Comparison of ENCODE assay signal across 8 cellular contexts in the genomic region with DNA sequence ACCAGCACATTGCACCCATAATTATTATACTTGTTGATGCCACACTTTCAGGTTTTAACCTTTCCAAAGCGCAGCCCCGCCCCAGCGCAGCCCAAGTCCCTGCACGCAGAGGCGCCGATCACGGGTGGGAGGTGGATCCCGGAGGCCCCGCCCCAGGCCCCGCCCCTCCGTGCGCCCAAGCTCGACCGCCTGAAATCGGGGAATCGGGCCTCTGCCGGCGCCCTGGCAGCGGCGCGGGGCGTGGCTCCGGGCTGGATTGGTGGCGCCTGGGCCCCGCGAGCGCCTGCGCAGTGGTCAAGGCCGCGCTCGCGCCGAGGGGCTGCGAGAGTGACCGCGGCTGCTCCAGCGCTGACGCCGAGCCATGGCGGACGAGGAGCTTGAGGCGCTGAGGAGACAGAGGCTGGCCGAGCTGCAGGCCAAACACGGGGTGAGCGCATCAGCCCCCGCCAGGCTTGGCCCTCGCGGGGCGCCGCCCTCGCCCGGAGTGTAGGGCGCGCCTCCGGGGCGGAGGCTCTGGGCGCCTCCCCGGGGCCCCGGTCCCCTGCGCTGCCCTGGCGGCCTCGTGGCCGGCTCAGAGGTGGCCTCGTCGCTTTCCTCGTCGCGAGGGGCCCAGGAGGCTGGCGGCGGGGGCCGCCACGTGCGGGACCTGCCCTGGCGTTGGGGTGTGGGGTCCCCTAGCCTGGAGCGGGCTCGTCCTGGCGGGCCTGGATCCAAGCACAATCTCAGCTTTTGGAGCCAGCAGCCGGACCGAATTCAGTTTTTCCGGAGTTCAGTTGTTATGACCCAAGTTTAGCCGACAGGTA. TPM values are rescaled to one million over a fixed set of nuclear protein-coding genes. Genes with fewer than 3 reads are reported as not detected.
DNase-seq lines count a peak whose midpoint lies in the region; ATAC-seq lines count a peak whose summit lies in the region.

A gene with protein sequence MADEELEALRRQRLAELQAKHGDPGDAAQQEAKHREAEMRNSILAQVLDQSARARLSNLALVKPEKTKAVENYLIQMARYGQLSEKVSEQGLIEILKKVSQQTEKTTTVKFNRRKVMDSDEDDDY (plus strand): TSS at position 290 of the 803 bp plus-strand sequence. CDS start 72 bp downstream, at position 362.

- H3K27ac ChIP-seq in mesendoderm (ENCODE audit: low read depth, low read length): no peak within 1 kb of the TSS

- WGBS in mesendoderm (ENCODE audit: extremely low coverage, insufficient coverage, low lambda C conversion rate): no CpG with 5 or more reads among the region's 81 CpGs

- in situ Hi-C loops in Caki2 (cut with HindIII; ENCODE audit: low pct_unique_long_range_greater_than_20kb, low sequenced_read_pairs): no loop called here

- peaks cover 9% of the 10 kb centered on the region for H3K79me1 ChIP-seq in mesendoderm (ENCODE audit: low read length)

- ATAC-seq in GM21390 (IDR thresholded peaks at IDR 0.05; ENCODE audit: unreplicated experiment): peak; percentile 87

- H2BK15ac ChIP-seq in mesendoderm (replicated peaks; ENCODE audit: low read depth): no peak within 1 kb of the TSS

- H3K9ac ChIP-seq in endocrine pancreas (ENCODE audit: control insufficient read depth, insufficient read depth, low read length) (peak within 1 kb of the TSS; percentile 95), mesendoderm (ENCODE audit: low read length) (peak within 1 kb of the TSS; percentile 92)

- DNase-seq in Caki2 (ENCODE audit: low read depth) (peak; percentile 93), HUDEP-2 (lab: John Stamatoyannopoulos, UW; ENCODE audit: unreplicated experiment in 76 of 76) (peak in 75 of 76 experiments; percentile 60 to 99 (median 95)), NOMO-1 treated with dmso at 0.1 percent for 144 hours (lab: John Stamatoyannopoulos, UW; ENCODE audit: unreplicated experiment) (peak; percentile 94), mesendoderm (peak; percentile 93)
- peak; percentile 77 for DNase-seq in activated CD8-positive, alpha-beta memory T cell treated with anti-CD3 and anti-CD28 coated beads, Interleukin-2, amount 50 U/mL, for 1 hour (ENCODE audit: extremely low read depth)
- peak; percentile 97 for DNase-seq in stimulated activated CD8-positive, alpha-beta memory T cell treated with anti-CD3 and anti-CD28 coated beads, Interleukin-12 subunit alpha, Interleukin-12 subunit beta, amount 100 ng/mL, for 4 hours (ENCODE audit: low read depth)

- peak within 1 kb of the TSS; percentile 63 for H3K4me3 ChIP-seq in endocrine pancreas (ENCODE audit: control insufficient read depth, insufficient read depth, low read length)
- peak within 1 kb of the TSS; percentile 85 for H3K4me3 ChIP-seq in mesendoderm (ENCODE audit: low read length)

- no peak within 1 kb of the TSS for H2AK5ac ChIP-seq in mesendoderm (ENCODE audit: low read length)

- no peak within 1 kb of the TSS for H4K5ac ChIP-seq in mesendoderm (ENCODE audit: low read length)

- no peaks in the 10 kb centered on the region for H3K4me1 ChIP-seq in endocrine pancreas (ENCODE audit: control insufficient read depth, insufficient read depth, low read length)
- H3K4me1 ChIP-seq in mesendoderm (ENCODE audit: control insufficient read depth, low read depth, low read length): peaks cover 2% of the 10 kb centered on the region

- H2BK5ac ChIP-seq in mesendoderm (ENCODE audit: low read length): no peak within 1 kb of the TSS

- H3K4ac ChIP-seq in mesendoderm (ENCODE audit: low read depth, low read length): peak within 1 kb of the TSS; percentile 82

- H3K18ac ChIP-seq in mesendoderm (ENCODE audit: low read length): peak within 1 kb of the TSS; percentile 68

- H4K8ac ChIP-seq in mesendoderm (ENCODE audit: low read depth, low read length): no peak within 1 kb of the TSS

- H3K4me2 ChIP-seq in mesendoderm (ENCODE audit: low read length): peak within 1 kb of the TSS; percentile 90

- no peak within 1 kb of the TSS for H2BK120ac ChIP-seq in mesendoderm (ENCODE audit: low read depth, low read length)

- H3K27me3 ChIP-seq in endocrine pancreas (ENCODE audit: control insufficient read depth, insufficient read depth, low read length) (no peaks in the 10 kb centered on the region), mesendoderm (ENCODE audit: insufficient read depth, low read length, poor library complexity) (no peaks in the 10 kb centered on the region)

- H3K79me2 ChIP-seq in mesendoderm (ENCODE audit: control insufficient read depth, insufficient read depth, low read length): peaks cover 8% of the 10 kb centered on the region

- peak within 1 kb of the TSS; percentile 91 for H3K23ac ChIP-seq in mesendoderm (ENCODE audit: low read length)

- H3K56ac ChIP-seq in mesendoderm (ENCODE audit: low read length): peak within 1 kb of the TSS; percentile 92

- no peaks in the 10 kb centered on the region for H3K9me3 ChIP-seq in endocrine pancreas (ENCODE audit: control insufficient read depth, low read length)

- H3K36me3 ChIP-seq in endocrine pancreas (ENCODE audit: control insufficient read depth, insufficient read depth, low read length): no peaks in the 10 kb centered on the region
- H3K36me3 ChIP-seq in mesendoderm (ENCODE audit: control insufficient read depth, insufficient read depth, low read length): peaks cover 5% of the 10 kb centered on the region

RNA-seq across cellular contexts. Expression of the gene that starts here (rescaled TPM):
- total RNA-seq in Caki2 (2014; rRNA removed; shearing (Covaris generic); ENCODE audit: low replicate concordance): 134 and 284 TPM in 2 replicates
- polyA plus RNA-seq in mesendoderm (2013, experiment 1 of 2): 405 TPM
- 401 TPM for polyA plus RNA-seq in mesendoderm (2013, experiment 2 of 2)
